In the genomic region with DNA sequence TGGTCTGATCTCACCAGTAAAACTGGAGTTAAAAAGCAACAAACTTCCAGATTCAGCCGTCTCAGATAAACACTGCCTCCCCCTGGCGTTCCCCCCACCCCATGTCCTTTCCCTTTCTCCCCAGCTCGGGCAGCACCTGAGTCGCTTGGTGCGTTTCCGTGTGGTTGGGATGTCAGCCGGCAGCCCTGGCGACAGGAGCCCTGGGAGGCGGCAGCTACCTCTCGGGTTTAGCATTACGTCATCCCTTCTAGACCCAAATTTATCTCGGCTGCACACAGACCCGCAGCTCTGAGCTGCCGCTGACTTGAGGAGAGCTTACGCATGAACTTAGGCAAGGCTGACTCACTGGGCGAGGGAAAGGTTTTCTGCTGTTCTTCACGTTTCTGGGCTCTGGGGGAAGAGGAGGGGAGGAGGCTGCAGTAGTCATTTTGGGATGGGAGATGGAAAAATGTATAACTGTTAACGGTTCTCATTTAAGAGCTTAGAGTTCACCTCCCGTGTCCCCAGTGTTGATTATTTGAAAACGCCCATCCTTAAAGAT, we compare ENCODE assay signal across 8 cellular contexts. TPM values are rescaled to one million over a fixed set of nuclear protein-coding genes. Genes with fewer than 3 reads are reported as not detected.
DNase-seq lines count a peak whose midpoint lies in the region; ATAC-seq and TF ChIP-seq lines count a peak whose summit lies in the region.

No MANE protein-coding gene starts in this region.

- H3K27me3 ChIP-seq in HUES48 (ENCODE audit: control insufficient read depth, insufficient read depth, low read length) (peaks cover 23% of the 10 kb centered on the region), heart left ventricle (no peaks in the 10 kb centered on the region), aorta (ENCODE audit: control insufficient read depth in 1 of 2, insufficient read depth in 2 of 2, low read length in 1 of 2) (no peaks in the 10 kb centered on the region)

- TF ChIP-seq POLR2A in heart left ventricle (IDR thresholded peaks at IDR 0.05), result peak in 1 of 2 donors; percentile 38

- peak overlapping the region; percentile 43 for H3K4me3 ChIP-seq in HUES48 (ENCODE audit: low read depth, low read length)
- peak overlapping the region; percentile 9 to 58 (median 48) for H3K4me3 ChIP-seq in heart left ventricle
- peak overlapping the region in 1 of 2 donors; percentile 53 for H3K4me3 ChIP-seq in aorta (ENCODE audit: low read length in 2 of 2)

- peak in 9 of 12 donors; percentile 6 to 55 (median 24) for TF ChIP-seq CTCF in heart left ventricle (IDR thresholded peaks at IDR 0.05)

- WGBS in heart left ventricle, 4 donors, result 1 to 7% (median 1%) methylated on average over 20 of the region's 20 CpGs
- 1 to 3% methylated on average over 20 of the region's 20 CpGs for WGBS in aorta, 2 donors

- H3K9ac ChIP-seq in HUES48 (ENCODE audit: low read depth, low read length), result no peak overlapping the region

- H3K36me3 ChIP-seq in HUES48 (ENCODE audit: control insufficient read depth, insufficient read depth, low read length) (no peaks in the 10 kb centered on the region), heart left ventricle (no peaks in the 10 kb centered on the region), aorta (ENCODE audit: control insufficient read depth in 1 of 2, insufficient read depth in 2 of 2, low read length in 1 of 2) (no peaks in the 10 kb centered on the region)

- H3K27ac ChIP-seq in HUES48 (ENCODE audit: low read depth, low read length) (no peak overlapping the region), heart left ventricle (peak overlapping the region; percentile 64 to 92 (median 88)), aorta (ENCODE audit: low read depth in 1 of 2, low read length in 2 of 2) (peak overlapping the region; percentile 80 to 87)

- H3K4me1 ChIP-seq in HUES48 (ENCODE audit: control insufficient read depth, insufficient read depth, low read length) (peaks cover 24% of the 10 kb centered on the region), heart left ventricle (peaks cover 13 to 65% (median 42%) of the 10 kb centered on the region in 12 donors), aorta (ENCODE audit: control insufficient read depth in 1 of 2, insufficient read depth in 2 of 2, low read length in 2 of 2) (peaks cover 4 to 8% of the 10 kb centered on the region in 2 donors)

- intact Hi-C loops in heart left ventricle (cut with DNase I) (loop anchor here in 7 of 10 donors (1.0 to 10.0 kb wide), 6 partner anchors 10 to 337 kb away; partner anchors contain the start of genes ADD3 (in 2 of the 7) and DUSP5 (in 1 of the 7)), posterior cingulate gyrus (cut with DNase I) (loop anchor here (1.0 to 10.0 kb wide), 2 partner anchors 10 to 217 kb away; partner anchors contain the start of gene ADD3), aorta (cut with DNase I) (loop anchor here (1.0 to 10.0 kb wide), 5 partner anchors 10 to 339 kb away; partner anchors contain the start of gene ADD3 (in 1 of the 2))

- peak; percentile 65 for ATAC-seq in GM21447 (IDR thresholded peaks at IDR 0.05; ENCODE audit: unreplicated experiment)
- peak; percentile 63 to 71 (median 68) for ATAC-seq in heart left ventricle
- peak; percentile 73 for ATAC-seq in aorta (ENCODE audit: low FRiP score)

- DNase-seq in DMS 273 treated with DMSO at 0.1 percent for 48 hours (lab: John Stamatoyannopoulos, UW) (peak; percentile 30), SKM-1 treated with dmso at 0.1 percent for 144 hours (lab: John Stamatoyannopoulos, UW; ENCODE audit: unreplicated experiment) (peak; percentile 89), heart left ventricle (peak; percentile 81 to 93 (median 86)), posterior cingulate gyrus (peak; percentile 49 to 96 (median 76)), aorta (peak; percentile 91)
- peak; percentile 39 for DNase-seq in activated naive CD8-positive, alpha-beta T cell treated with anti-CD3 and anti-CD28 coated beads, Interleukin-2, amount 50 U/mL, for 16 hours (ENCODE audit: low read depth, low spot score)

- H3K9me3 ChIP-seq in HUES48 (ENCODE audit: control insufficient read depth, insufficient read depth, low read length), result no peaks in the 10 kb centered on the region
- no peaks in the 10 kb centered on the region for H3K9me3 ChIP-seq in heart left ventricle
- H3K9me3 ChIP-seq in aorta (ENCODE audit: control insufficient read depth, low read length), result no peaks in the 10 kb centered on the region

RNA-seq across cellular contexts. Expression of gene MXI1, which starts 14.4 kb away (rescaled TPM):
- total RNA-seq in heart left ventricle, result 10 to 100 TPM; 42.6 to 83.2 (median 61.6) TPM
- 10 to 100 TPM; 20.3 to 39.5 TPM for polyA plus RNA-seq in heart left ventricle
- 100 to 1,000 TPM in 1 of 2 donors, 10 to 100 TPM in 1; 72.3 to 121 TPM for total RNA-seq in aorta
- polyA plus RNA-seq in aorta, result 100 to 1,000 TPM in 1 of 2 donors, 10 to 100 TPM in 1; 79.9 to 101 TPM

Comparison
In these comparisons a context has a peak if more than half of its experiments do, and no peak if none do; other contexts are left out.
1. DNase-seq: peak in every context shown above with its lines; median percentile 91 in aorta; 89 in SKM-1 treated with dmso at 0.1 percent for 144 hours; 86 in heart left ventricle; 76 in posterior cingulate gyrus; 39 in activated naive CD8-positive, alpha-beta T cell treated with anti-CD3 and anti-CD28 coated beads, Interleukin-2, amount 50 U/mL, for 16 hours; 30 in DMS 273 treated with DMSO at 0.1 percent for 48 hours.